In the genomic region with DNA sequence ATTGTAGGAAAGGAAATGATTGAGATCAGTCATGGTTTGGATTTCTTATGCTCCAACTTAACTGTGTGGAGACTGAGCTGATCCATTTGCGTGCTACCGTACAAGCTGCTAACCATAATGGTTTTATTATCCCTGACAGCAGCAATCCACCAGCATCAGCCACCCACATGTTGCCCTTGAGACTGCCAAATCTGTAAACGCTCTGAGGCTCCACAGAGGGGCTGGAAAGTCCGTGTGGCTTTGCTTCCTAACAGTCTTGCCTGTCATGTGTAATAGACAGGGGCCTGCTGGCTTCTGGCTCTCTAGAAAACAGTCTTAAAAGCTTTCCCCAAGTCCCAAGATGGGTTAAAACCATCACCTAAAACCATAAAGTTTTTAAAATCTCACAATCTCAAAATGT, we compare ENCODE assay signal across 15 cellular contexts. TPM values are rescaled to one million over a fixed set of nuclear protein-coding genes. Genes with fewer than 3 reads are reported as not detected.
DNase-seq lines count a peak whose midpoint lies in the region; ATAC-seq lines count a peak whose summit lies in the region.
"Had no signal": no experiment of that assay in that cellular context is flagged by ENCODE, and none has a peak within 500 bp of the region (broad histone marks: within the 10 kb centered on the region; RNA-seq: fewer than 3 reads in every experiment).

No MANE protein-coding gene starts in this region.

- peak overlapping the region; percentile 67 for H3K27ac Mint-ChIP-seq in activated naive CD8-positive, alpha-beta T cell treated with anti-CD3 and anti-CD28 coated beads, Interleukin-2, amount 50 U/mL, for 24 hours
- no peak overlapping the region for H3K27ac Mint-ChIP-seq in activated naive CD8-positive, alpha-beta T cell treated with anti-CD3 and anti-CD28 coated beads for 36 hours
- peak overlapping the region; percentile 5 to 12 for H3K27ac Mint-ChIP-seq in effector memory CD8-positive, alpha-beta T cell
- H3K27ac Mint-ChIP-seq: activated CD8-positive, alpha-beta T cell treated with anti-CD3 and anti-CD28 coated beads for 36 hours; immature natural killer cell; type B pancreatic cell had no signal

- H3K27me3 Mint-ChIP-seq in activated naive CD8-positive, alpha-beta T cell treated with anti-CD3 and anti-CD28 coated beads, Interleukin-2, amount 50 U/mL, for 24 hours, result no peaks in the 10 kb centered on the region
- no peaks in the 10 kb centered on the region for H3K27me3 Mint-ChIP-seq in activated naive CD8-positive, alpha-beta T cell treated with anti-CD3 and anti-CD28 coated beads for 36 hours
- H3K27me3 Mint-ChIP-seq in effector memory CD8-positive, alpha-beta T cell, result no peaks in the 10 kb centered on the region
- H3K27me3 Mint-ChIP-seq: activated CD8-positive, alpha-beta T cell treated with anti-CD3 and anti-CD28 coated beads for 36 hours; type B pancreatic cell had no signal

- ATAC-seq in activated naive CD8-positive, alpha-beta T cell treated with anti-CD3 and anti-CD28 coated beads, Interleukin-2, amount 50 U/mL, for 24 hours, result no peak
- ATAC-seq in effector memory CD8-positive, alpha-beta T cell (replicated peaks), result no peak
- no peak for ATAC-seq in GM19467 (IDR thresholded peaks at IDR 0.05; ENCODE audit: unreplicated experiment)
- ATAC-seq: activated CD8-positive, alpha-beta T cell treated with anti-CD3 and anti-CD28 coated beads for 36 hours had no signal

- peaks cover 18% of the 10 kb centered on the region for H3K36me3 Mint-ChIP-seq in activated naive CD8-positive, alpha-beta T cell treated with anti-CD3 and anti-CD28 coated beads, Interleukin-2, amount 50 U/mL, for 24 hours (ENCODE audit: low read depth)
- H3K36me3 Mint-ChIP-seq in activated naive CD8-positive, alpha-beta T cell treated with anti-CD3 and anti-CD28 coated beads for 36 hours, result no peaks in the 10 kb centered on the region
- H3K36me3 Mint-ChIP-seq in effector memory CD8-positive, alpha-beta T cell (ENCODE audit: insufficient read depth), result peaks cover 16% of the 10 kb centered on the region

- DNase-seq in activated naive CD8-positive, alpha-beta T cell treated with anti-CD3 and anti-CD28 coated beads, Interleukin-2, amount 50 U/mL, for 24 hours, result no peak
- DNase-seq in activated naive CD8-positive, alpha-beta T cell treated with anti-CD3 and anti-CD28 coated beads for 36 hours, result no peak
- no peak for DNase-seq in effector memory CD8-positive, alpha-beta T cell
- DNase-seq in left kidney (ENCODE audit: low read depth, low spot score), result peak; percentile 72
- no peak for DNase-seq in kidney tubule cell (ENCODE audit: low spot score)
- DNase-seq in inferior parietal cortex (ENCODE audit: extremely low spot score), result no peak
- DNase-seq in OCI-M2 (lab: John Stamatoyannopoulos, UW; ENCODE audit: unreplicated experiment), result no peak
- DNase-seq: activated CD8-positive, alpha-beta T cell treated with anti-CD3 and anti-CD28 coated beads for 36 hours; GDM1; immature natural killer cell; MV-4-11; NCI-H2107; SIG-M5 had no signal

- H3K4me3 Mint-ChIP-seq in activated naive CD8-positive, alpha-beta T cell treated with anti-CD3 and anti-CD28 coated beads, Interleukin-2, amount 50 U/mL, for 24 hours, result no peak overlapping the region
- no peak overlapping the region for H3K4me3 Mint-ChIP-seq in activated naive CD8-positive, alpha-beta T cell treated with anti-CD3 and anti-CD28 coated beads for 36 hours
- H3K4me3 Mint-ChIP-seq in effector memory CD8-positive, alpha-beta T cell, result no peak overlapping the region
- H3K4me3 Mint-ChIP-seq: activated CD8-positive, alpha-beta T cell treated with anti-CD3 and anti-CD28 coated beads for 36 hours; immature natural killer cell; type B pancreatic cell had no signal

- no peaks in the 10 kb centered on the region for H3K9me3 Mint-ChIP-seq in activated naive CD8-positive, alpha-beta T cell treated with anti-CD3 and anti-CD28 coated beads, Interleukin-2, amount 50 U/mL, for 24 hours
- no peaks in the 10 kb centered on the region for H3K9me3 Mint-ChIP-seq in activated naive CD8-positive, alpha-beta T cell treated with anti-CD3 and anti-CD28 coated beads for 36 hours
- H3K9me3 Mint-ChIP-seq in effector memory CD8-positive, alpha-beta T cell, result no peaks in the 10 kb centered on the region
- H3K9me3 Mint-ChIP-seq: activated CD8-positive, alpha-beta T cell treated with anti-CD3 and anti-CD28 coated beads for 36 hours; immature natural killer cell; type B pancreatic cell had no signal

- peaks cover 5% of the 10 kb centered on the region for H3K4me1 Mint-ChIP-seq in activated naive CD8-positive, alpha-beta T cell treated with anti-CD3 and anti-CD28 coated beads, Interleukin-2, amount 50 U/mL, for 24 hours
- peaks cover 2% of the 10 kb centered on the region for H3K4me1 Mint-ChIP-seq in activated naive CD8-positive, alpha-beta T cell treated with anti-CD3 and anti-CD28 coated beads for 36 hours
- peaks cover 6 to 7% of the 10 kb centered on the region in 2 donors for H3K4me1 Mint-ChIP-seq in effector memory CD8-positive, alpha-beta T cell (ENCODE audit: low read depth in 2 of 2)

RNA-seq across cellular contexts. Expression of a gene that starts 30.1 kb away (rescaled TPM):
- total RNA-seq in activated naive CD8-positive, alpha-beta T cell treated with anti-CD3 and anti-CD28 coated beads for 36 hours, result 10 to 100 TPM; 41.2 to 45.7 TPM

RNA-seq across cellular contexts. Expression of a gene that starts 50.5 kb away (rescaled TPM):
- total RNA-seq in activated naive CD8-positive, alpha-beta T cell treated with anti-CD3 and anti-CD28 coated beads for 36 hours, result 1 to 10 TPM; 6.2 to 6.4 TPM
